ENCODE assay signal across 19 cellular contexts in genomic region chr12:23376238-23376637, GRCh38.
DNase-seq lines count a peak whose midpoint lies in the region; ATAC-seq and TF ChIP-seq lines count a peak whose summit lies in the region.
"Had no signal": no experiment of that assay in that cellular context is flagged by ENCODE, and none has a peak within 500 bp of the region (broad histone marks: within the 10 kb centered on the region; RNA-seq: fewer than 3 reads in every experiment).

No MANE protein-coding gene starts in this region.

- no peak overlapping the region for H3K4me3 ChIP-seq in HEK293 (ENCODE audit: low read depth, low read length)
- H3K4me3 ChIP-seq in astrocyte of the spinal cord (ENCODE audit: low read depth, low read length), result no peak overlapping the region
- no peak overlapping the region for H3K4me3 ChIP-seq in iPS DF 6.9 (ENCODE audit: low read length)
- no peak overlapping the region for H3K4me3 ChIP-seq in WERI-Rb-1 (ENCODE audit: low read depth, low read length)
- no peak overlapping the region for H3K4me3 ChIP-seq in BE2C (ENCODE audit: low read depth, low read length)
- no peak overlapping the region for H3K4me3 ChIP-seq in naive thymus-derived CD4-positive, alpha-beta T cell (ENCODE audit: low read length)
- H3K4me3 ChIP-seq: ascending aorta had no signal

- peak; percentile 48 for TF ChIP-seq CTCF in C4-2B (conservative IDR thresholded peaks at IDR 0.05)
- TF ChIP-seq CTCF in HEK293 (tag by site-specific recombination; IDR thresholded peaks at IDR 0.05), result no peak
- peak; percentile 1 for TF ChIP-seq CTCF in astrocyte of the spinal cord (IDR thresholded peaks at IDR 0.05; ENCODE audit: low read depth, low read length)
- TF ChIP-seq CTCF in WERI-Rb-1 (IDR thresholded peaks at IDR 0.05; ENCODE audit: low read depth, low read length), result no peak
- no peak for TF ChIP-seq CTCF in BE2C (IDR thresholded peaks at IDR 0.05; ENCODE audit: low read depth, low read length)

- H3K4me1 ChIP-seq in HEK293 (ENCODE audit: control insufficient read depth, insufficient read depth, low read length), result no peaks in the 10 kb centered on the region
- no peaks in the 10 kb centered on the region for H3K4me1 ChIP-seq in iPS DF 6.9 (ENCODE audit: control insufficient read depth, insufficient read depth, low read length)
- H3K4me1 ChIP-seq in BE2C, result no peaks in the 10 kb centered on the region
- H3K4me1 ChIP-seq in naive thymus-derived CD4-positive, alpha-beta T cell (ENCODE audit: control insufficient read depth in 2 of 2, insufficient read depth in 2 of 2, low read length in 2 of 2), result no peaks in the 10 kb centered on the region
- H3K4me1 ChIP-seq: ascending aorta, parathyroid adenoma had no signal

- intact Hi-C loops in activated CD4-positive, alpha-beta T cell treated with anti-CD3 and anti-CD28 coated beads for 36 hours (cut with DNase I, micrococcal nuclease), result no loop called here
- intact Hi-C loops in naive thymus-derived CD4-positive, alpha-beta T cell (cut with micrococcal nuclease), result no loop called here

- H3K9me3 ChIP-seq in HEK293 (ENCODE audit: control insufficient read depth, insufficient read depth, low read depth, low read length) (no peaks in the 10 kb centered on the region), iPS DF 6.9 (ENCODE audit: control insufficient read depth, insufficient read depth, low read length) (no peaks in the 10 kb centered on the region), WERI-Rb-1 (ENCODE audit: severe bottlenecking) (peaks cover 7% of the 10 kb centered on the region), BE2C (no peaks in the 10 kb centered on the region)
- peaks cover 0 to 16% (median 5%) of the 10 kb centered on the region in 3 experiments for H3K9me3 ChIP-seq in naive thymus-derived CD4-positive, alpha-beta T cell (ENCODE audit: control insufficient read depth in 2 of 3, low read length in 3 of 3)

- H3K36me3 Mint-ChIP-seq in activated CD4-positive, alpha-beta T cell treated with anti-CD3 and anti-CD28 coated beads for 36 hours (ENCODE audit: low read depth), result no peaks in the 10 kb centered on the region
- H3K36me3 Mint-ChIP-seq in naive thymus-derived CD4-positive, alpha-beta T cell, result peaks cover 0 to 3% (median 0%) of the 10 kb centered on the region in 5 donors
- H3K36me3 Mint-ChIP-seq: activated CD4-positive, alpha-beta memory T cell treated with anti-CD3 and anti-CD28 coated beads for 36 hours had no signal

- WGBS in iPS DF 6.9 (ENCODE audit: insufficient coverage, insufficient read length), result no CpG with 5 or more reads among the region's 3 CpGs

- in situ Hi-C loops in astrocyte of the spinal cord (cut with HindIII; ENCODE audit: low sequenced_read_pairs), result no loop called here

- no peak overlapping the region for H3K27ac Mint-ChIP-seq in activated CD4-positive, alpha-beta T cell treated with anti-CD3 and anti-CD28 coated beads for 36 hours
- no peak overlapping the region for H3K27ac Mint-ChIP-seq in naive thymus-derived CD4-positive, alpha-beta T cell
- H3K27ac Mint-ChIP-seq: activated CD4-positive, alpha-beta memory T cell treated with anti-CD3 and anti-CD28 coated beads for 36 hours; activated T-cell treated with anti-CD3 and anti-CD28 coated beads, Interleukin-2, amount 50 U/mL, for 24 hours; naive thymus-derived CD8-positive, alpha-beta T cell had no signal

- no peaks in the 10 kb centered on the region for H3K4me1 Mint-ChIP-seq in activated CD4-positive, alpha-beta T cell treated with anti-CD3 and anti-CD28 coated beads for 36 hours
- no peaks in the 10 kb centered on the region for H3K4me1 Mint-ChIP-seq in naive thymus-derived CD4-positive, alpha-beta T cell
- H3K4me1 Mint-ChIP-seq: naive thymus-derived CD8-positive, alpha-beta T cell had no signal

- H3K9me3 Mint-ChIP-seq in activated CD4-positive, alpha-beta T cell treated with anti-CD3 and anti-CD28 coated beads for 36 hours (ENCODE audit: low read depth), result peaks cover 22% of the 10 kb centered on the region
- peaks cover 4 to 56% (median 24%) of the 10 kb centered on the region in 11 donors for H3K9me3 Mint-ChIP-seq in naive thymus-derived CD4-positive, alpha-beta T cell

- POLR2A ChIA-PET in HEK293 (lab: Yijun Ruan, JAX), result no interaction called here
- POLR2A ChIA-PET in activated CD4-positive, alpha-beta T cell treated with anti-CD3 and anti-CD28 coated beads for 36 hours (lab: Charles Lee), result no interaction called here
- POLR2A ChIA-PET in naive thymus-derived CD4-positive, alpha-beta T cell (lab: Charles Lee), result no interaction called here

- no peak for ATAC-seq in activated CD4-positive, alpha-beta T cell treated with anti-CD3 and anti-CD28 coated beads for 36 hours
- ATAC-seq in naive thymus-derived CD4-positive, alpha-beta T cell, result no peak
- ATAC-seq: naive thymus-derived CD8-positive, alpha-beta T cell had no signal

- CTCF ChIA-PET in HEK293 (lab: Yijun Ruan, JAX), result no interaction called here
- CTCF ChIA-PET in activated CD4-positive, alpha-beta T cell treated with anti-CD3 and anti-CD28 coated beads for 36 hours (lab: Charles Lee), result no interaction called here
- CTCF ChIA-PET in naive thymus-derived CD4-positive, alpha-beta T cell (lab: Charles Lee), result no interaction called here

- H3K27ac ChIP-seq in C4-2B (no peak overlapping the region), HEK293 (ENCODE audit: extremely low read depth, low read depth, low read length) (no peak overlapping the region), iPS DF 6.9 (ENCODE audit: low read length) (no peak overlapping the region), WERI-Rb-1 (no peak overlapping the region)
- H3K27ac ChIP-seq in naive thymus-derived CD4-positive, alpha-beta T cell (ENCODE audit: low read depth, low read length), result no peak overlapping the region
- H3K27ac ChIP-seq: ascending aorta, parathyroid adenoma had no signal

- H3K27me3 ChIP-seq in iPS DF 6.9 (ENCODE audit: control insufficient read depth, insufficient read depth, low read length) (no peaks in the 10 kb centered on the region), WERI-Rb-1 (ENCODE audit: insufficient read depth, low read depth, severe bottlenecking) (no peaks in the 10 kb centered on the region), BE2C (no peaks in the 10 kb centered on the region)
- no peaks in the 10 kb centered on the region for H3K27me3 ChIP-seq in naive thymus-derived CD4-positive, alpha-beta T cell (ENCODE audit: control insufficient read depth in 2 of 2, insufficient read depth in 2 of 2, low read length in 2 of 2)
- H3K27me3 ChIP-seq: ascending aorta had no signal

- H3K36me3 ChIP-seq in HEK293 (ENCODE audit: control insufficient read depth in 2 of 2, insufficient read depth in 1 of 2, low read length in 2 of 2) (no peaks in the 10 kb centered on the region), iPS DF 6.9 (ENCODE audit: control insufficient read depth, insufficient read depth, low read length) (no peaks in the 10 kb centered on the region), WERI-Rb-1 (no peaks in the 10 kb centered on the region), BE2C (no peaks in the 10 kb centered on the region)
- no peaks in the 10 kb centered on the region for H3K36me3 ChIP-seq in naive thymus-derived CD4-positive, alpha-beta T cell (ENCODE audit: control insufficient read depth in 2 of 3, insufficient read depth in 3 of 3, low read length in 3 of 3)
- H3K36me3 ChIP-seq: ascending aorta had no signal

- no peak for DNase-seq in astrocyte of the spinal cord (ENCODE audit: low read depth, low spot score)
- peak; percentile 5 for DNase-seq in iPS DF 6.9 (ENCODE audit: low read depth, low spot score)
- DNase-seq in WERI-Rb-1, result no peak
- no peak for DNase-seq in BE2C
- no peak for DNase-seq in activated CD4-positive, alpha-beta T cell treated with anti-CD3 and anti-CD28 coated beads for 36 hours
- no peak for DNase-seq in naive thymus-derived CD4-positive, alpha-beta T cell
- DNase-seq: activated CD4-positive, alpha-beta memory T cell treated with anti-CD3 and anti-CD28 coated beads for 36 hours; activated naive CD4-positive, alpha-beta T cell treated with anti-CD3 and anti-CD28 coated beads, Interleukin-2, amount 50 U/mL, for 16 hours; activated T-cell treated with anti-CD3 and anti-CD28 coated beads, Interleukin-2, amount 50 U/mL, for 24 hours; head of caudate nucleus; islet precursor cell; mesenchymal stem cell; naive thymus-derived CD8-positive, alpha-beta T cell; NCI-H226; stimulated activated naive CD4-positive, alpha-beta T cell had no signal

- H3K4me3 Mint-ChIP-seq in activated CD4-positive, alpha-beta T cell treated with anti-CD3 and anti-CD28 coated beads for 36 hours, result no peak overlapping the region
- no peak overlapping the region for H3K4me3 Mint-ChIP-seq in naive thymus-derived CD4-positive, alpha-beta T cell
- H3K4me3 Mint-ChIP-seq: activated CD4-positive, alpha-beta memory T cell treated with anti-CD3 and anti-CD28 coated beads for 36 hours; activated T-cell treated with anti-CD3 and anti-CD28 coated beads, Interleukin-2, amount 50 U/mL, for 24 hours; naive thymus-derived CD8-positive, alpha-beta T cell had no signal

- no peaks in the 10 kb centered on the region for H3K27me3 Mint-ChIP-seq in activated CD4-positive, alpha-beta T cell treated with anti-CD3 and anti-CD28 coated beads for 36 hours
- no peaks in the 10 kb centered on the region for H3K27me3 Mint-ChIP-seq in naive thymus-derived CD4-positive, alpha-beta T cell
- H3K27me3 Mint-ChIP-seq: activated CD4-positive, alpha-beta memory T cell treated with anti-CD3 and anti-CD28 coated beads for 36 hours; activated T-cell treated with anti-CD3 and anti-CD28 coated beads, Interleukin-2, amount 50 U/mL, for 24 hours; naive thymus-derived CD8-positive, alpha-beta T cell had no signal

TF ChIP-seq in HEK293, 187 proteins besides CTCF, POLR2A, EP300 and RAD21:
- TF ChIP-seq ZNF658 (tag by site-specific recombination; IDR thresholded peaks at IDR 0.05), result no peak
- no peak for TF ChIP-seq PRDM4 (tag by site-specific recombination; IDR thresholded peaks at IDR 0.05)
- TF ChIP-seq ZNF654 (tag by site-specific recombination; IDR thresholded peaks at IDR 0.05; ENCODE audit: low read depth), result peak; percentile 21; the same call in 1 of the 2 replicates

Comparison
In these comparisons a context has a peak if more than half of its experiments do, and no peak if none do; other contexts are left out.
1. CTCF ChIP-seq: peak in C4-2B (single experiment) and astrocyte of the spinal cord (single experiment); none in HEK293 (single experiment), WERI-Rb-1 (single experiment) and BE2C (single experiment).